In genomic region chr3:33315826-33316225, GRCh38 we compare ENCODE assay signal across 1 cellular context.
TF ChIP-seq lines count a peak whose summit lies in the region.

No MANE protein-coding gene starts in this region.

TF ChIP-seq in HepG2, 621 proteins besides CTCF, POLR2A, EP300 and RAD21 (continued from another document):
- TF ChIP-seq ZNF362 (CRISPR knock-in tag; IDR thresholded peaks at IDR 0.05; ENCODE audit: borderline replicate concordance) (peak; percentile 53; the same call in 1 of the 2 replicates), SOX13 (IDR thresholded peaks at IDR 0.05) (no peak), SOX13 (CRISPR knock-in tag; conservative IDR thresholded peaks at IDR 0.05 in 1 of 2, IDR thresholded peaks at IDR 0.05 in 1 of 2) (peak in 1 of 2 experiments; percentile 33; a peak in 1 of 4 replicates), SRSF4 (IDR thresholded peaks at IDR 0.05; ENCODE audit: low read depth, low read length, poor library complexity, severe bottlenecking) (no peak), PAXIP1 (CRISPR knock-in tag; conservative IDR thresholded peaks at IDR 0.05) (0 out of 2 replicates have a peak, but pooled peaks have one; percentile 24), SOX6 (IDR thresholded peaks at IDR 0.05) (no peak), SOX6 (CRISPR knock-in tag; IDR thresholded peaks at IDR 0.05) (peak; percentile 22; the same call in 1 of the 2 replicates), ZNF121 (CRISPR knock-in tag; IDR thresholded peaks at IDR 0.05) (peak; percentile 90), ARID3A (IDR thresholded peaks at IDR 0.05; ENCODE audit: low read depth, low read length) (no peak), NR2F6 (IDR thresholded peaks at IDR 0.05) (peak; percentile 42; the same call in 1 of the 2 replicates), NR2F6 (CRISPR knock-in tag; IDR thresholded peaks at IDR 0.05) (no peak), NR2F1 (CRISPR knock-in tag; IDR thresholded peaks at IDR 0.05) (0 out of 4 replicates have a peak, but pooled peaks of 1 of the 2 experiments have one; percentile 25)
